ENCODE assay signal across 25 cellular contexts in genomic region chr21:34144224-34144623, GRCh38.
"Had no signal": no experiment of that assay in that cellular context is flagged by ENCODE, and none has a peak within 500 bp of the region (broad histone marks: within the 10 kb centered on the region; RNA-seq: fewer than 3 reads in every experiment).

No MANE protein-coding gene starts in this region.

- H3K27me3 ChIP-seq: ovary, spleen, suprapubic skin, tibial artery, upper lobe of right lung had no signal

- H3K4me3 ChIP-seq: lung, mucosa of descending colon, ovary, skin epidermis, suprapubic skin, thoracic aorta, tibial artery, upper lobe of right lung had no signal

- H3K4me3 Mint-ChIP-seq: naive thymus-derived CD4-positive, alpha-beta T cell; natural killer cell treated with Interleukin-12 subunit alpha and Interleukin-12 subunit beta and Interleukin-15 and Interleukin-18, amount 100 ng/mL, for 72 hours; neural crest cell; stimulated activated effector memory CD8-positive, alpha-beta T cell treated with anti-CD3 and anti-CD28 coated beads, Interleukin-12 subunit alpha, Interleukin-12 subunit beta, amount 100 ng/mL, for 72 hours; stimulated activated naive CD8-positive, alpha-beta T cell treated with anti-CD3 and anti-CD28 coated beads, Interleukin-15, Interleukin-2, amounts not matched to agents 100 ng/mL and 50 ng/mL, for 24 hours had no signal

- H3K27me3 Mint-ChIP-seq: naive thymus-derived CD4-positive, alpha-beta T cell; natural killer cell treated with Interleukin-12 subunit alpha and Interleukin-12 subunit beta and Interleukin-15 and Interleukin-18, amount 100 ng/mL, for 72 hours; progenitor cell of endocrine pancreas; stimulated activated naive CD8-positive, alpha-beta T cell treated with anti-CD3 and anti-CD28 coated beads, Interleukin-15, Interleukin-2, amounts not matched to agents 100 ng/mL and 50 ng/mL, for 24 hours had no signal

- DNase-seq: hippocampal formation; kidney glomerular epithelial cell; left cardiac atrium; midbrain; mucosa of descending colon; naive thymus-derived CD4-positive, alpha-beta T cell; ovary; right cardiac atrium; spleen; stimulated activated CD4-positive, alpha-beta T cell treated with anti-CD3 and anti-CD28 coated beads, Interleukin-4, amount 100 ng/mL, for 24 hours; stimulated activated naive CD4-positive, alpha-beta T cell; trophoblast cell; upper lobe of right lung had no signal

- H3K9me3 Mint-ChIP-seq: natural killer cell treated with Interleukin-12 subunit alpha and Interleukin-12 subunit beta and Interleukin-15 and Interleukin-18, amount 100 ng/mL, for 72 hours; stimulated activated effector memory CD8-positive, alpha-beta T cell treated with anti-CD3 and anti-CD28 coated beads, Interleukin-12 subunit alpha, Interleukin-12 subunit beta, amount 100 ng/mL, for 72 hours; stimulated activated naive CD8-positive, alpha-beta T cell treated with anti-CD3 and anti-CD28 coated beads, Interleukin-15, Interleukin-2, amounts not matched to agents 100 ng/mL and 50 ng/mL, for 24 hours had no signal

- H3K27ac ChIP-seq: ovary, skin epidermis, suprapubic skin, tibial artery, upper lobe of right lung had no signal

- ATAC-seq: left lobe of liver; mucosa of descending colon; naive thymus-derived CD4-positive, alpha-beta T cell; natural killer cell treated with Interleukin-12 subunit alpha and Interleukin-12 subunit beta and Interleukin-15 and Interleukin-18, amount 100 ng/mL, for 72 hours; sciatic nerve; stimulated activated effector memory CD8-positive, alpha-beta T cell treated with anti-CD3 and anti-CD28 coated beads, Interleukin-12 subunit alpha, Interleukin-12 subunit beta, amount 100 ng/mL, for 72 hours had no signal

- H3K9me3 ChIP-seq: ovary, suprapubic skin, thoracic aorta, tibial artery, upper lobe of right lung had no signal

- H3K36me3 ChIP-seq: ovary, thoracic aorta had no signal

- H3K27ac Mint-ChIP-seq: natural killer cell treated with Interleukin-12 subunit alpha and Interleukin-12 subunit beta and Interleukin-15 and Interleukin-18, amount 100 ng/mL, for 72 hours; progenitor cell of endocrine pancreas; stimulated activated effector memory CD8-positive, alpha-beta T cell treated with anti-CD3 and anti-CD28 coated beads, Interleukin-12 subunit alpha, Interleukin-12 subunit beta, amount 100 ng/mL, for 72 hours; stimulated activated naive CD8-positive, alpha-beta T cell treated with anti-CD3 and anti-CD28 coated beads, Interleukin-15, Interleukin-2, amounts not matched to agents 100 ng/mL and 50 ng/mL, for 24 hours had no signal
